In genomic region chr6:120945905-120946594, GRCh38 we compare ENCODE assay signal across 20 cellular contexts.
DNase-seq lines count a peak whose midpoint lies in the region; ATAC-seq, FAIRE-seq and TF ChIP-seq lines count a peak whose summit lies in the region.
"Had no signal": no experiment of that assay in that cellular context is flagged by ENCODE, and none has a peak within 500 bp of the region (broad histone marks: within the 10 kb centered on the region; RNA-seq: fewer than 3 reads in every experiment).

No MANE protein-coding gene starts in this region.

- FAIRE-seq in H54 (lab: Jason Lieb, UNC) = no peak

- no peak overlapping the region for H3K27ac ChIP-seq in substantia nigra (ENCODE audit: low read depth, low read length, poor library complexity, severe bottlenecking)
- H3K27ac ChIP-seq: breast epithelium, Peyer's patch, suprapubic skin had no signal

- TF ChIP-seq POLR2A in H54 (IDR thresholded peaks at IDR 0.05; ENCODE audit: low read depth, low read length) = no peak

- DNase-seq in activated effector memory CD4-positive, alpha-beta T cell treated with anti-CD3 and anti-CD28 coated beads, Interleukin-2, amount 50 U/mL, for 16 hours = no peak
- no peak for DNase-seq in NCI-H1436 treated with DMSO at 0.1 percent for 48 hours (lab: John Stamatoyannopoulos, UW)
- DNase-seq in substantia nigra (lab: John Stamatoyannopoulos, UW) = no peak
- DNase-seq in H54 (ENCODE audit: insufficient read length, low spot score) = no peak
- DNase-seq: activated CD4-positive, CD25-positive, alpha-beta regulatory T cell; activated CD8-positive, alpha-beta memory T cell treated with anti-CD3 and anti-CD28 coated beads, Interleukin-2, amount 50 U/mL, for 4 hours; activated naive CD4-positive, alpha-beta T cell treated with anti-CD3 and anti-CD28 coated beads, Interleukin-2, amount 50 U/mL, for 16 hours; effector CD4-positive, alpha-beta T cell; Karpas-422; NCI-H146; NCI-H526 treated with DMSO at 0.1 percent for 48 hours; Peyer's patch; stimulated activated CD4-positive, alpha-beta T cell treated with anti-CD3 and anti-CD28 coated beads, Interleukin-15, amount 100 ng/mL, for 24 hours had no signal

- ATAC-seq in GM18511 (IDR thresholded peaks at IDR 0.05; ENCODE audit: unreplicated experiment) (peak; percentile 84), GM19455 (IDR thresholded peaks at IDR 0.05; ENCODE audit: unreplicated experiment) (peak; percentile 54), HG02852 (IDR thresholded peaks at IDR 0.05; ENCODE audit: unreplicated experiment) (peak; percentile 80), HG03442 (IDR thresholded peaks at IDR 0.05; ENCODE audit: unreplicated experiment) (peak; percentile 68)
- ATAC-seq: GM23338 had no signal
